Comparison of ENCODE assay signal across 1 cellular context in the genomic region with DNA sequence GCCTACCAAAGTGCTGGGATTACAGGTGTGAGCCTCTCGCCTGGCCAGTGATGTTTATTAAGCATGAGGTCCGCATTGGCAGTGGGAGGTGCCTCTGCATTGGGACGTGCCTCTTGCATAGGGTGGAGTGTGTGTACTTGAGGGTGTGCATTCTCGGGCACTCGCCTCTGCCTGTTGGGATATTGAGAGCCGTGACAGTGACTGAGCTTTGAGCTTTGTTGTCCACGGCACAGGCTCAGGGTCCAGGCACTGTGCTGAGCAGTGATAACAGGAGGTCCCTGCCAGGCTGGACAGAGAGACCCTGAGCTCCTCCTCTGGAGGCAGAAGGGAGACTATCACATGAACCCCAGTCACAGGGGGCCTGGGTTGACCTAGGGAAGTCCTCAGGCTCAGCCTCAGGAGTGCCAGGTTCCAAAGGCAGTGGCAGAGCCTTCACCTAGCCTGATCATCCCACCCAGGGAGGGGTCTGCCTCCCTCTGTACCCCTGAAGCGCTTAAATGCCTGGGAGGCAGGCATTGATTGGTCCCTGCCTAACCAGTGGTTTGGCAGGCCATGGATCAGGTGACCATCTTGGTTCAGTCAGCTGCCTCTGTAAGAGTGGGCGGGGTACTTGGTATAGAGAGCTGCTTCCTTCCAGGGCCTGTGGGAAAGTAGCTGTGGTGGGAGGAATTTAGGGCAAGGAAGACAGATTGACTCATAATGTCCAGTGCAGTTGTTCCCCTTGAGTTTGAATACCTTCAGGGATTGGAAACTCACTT.
TF ChIP-seq lines count a peak whose summit lies in the region.

No MANE protein-coding gene starts in this region.

TF ChIP-seq in GM23338, 12 proteins besides CTCF, POLR2A, EP300 and RAD21 (continued from another document):
- TF ChIP-seq ZNF462 (CRISPR knock-in tag; IDR thresholded peaks at IDR 0.05) (no peak), NANOG (IDR thresholded peaks at IDR 0.05; ENCODE audit: borderline replicate concordance) (no peak), CREB1 (CRISPR knock-in tag; IDR thresholded peaks at IDR 0.05; ENCODE audit: low read depth) (no peak), ZNF114 (CRISPR knock-in tag; IDR thresholded peaks at IDR 0.05) (no peak), STAT1 (IDR thresholded peaks at IDR 0.05; ENCODE audit: unreplicated experiment) (no peak), JUNB (IDR thresholded peaks at IDR 0.05; ENCODE audit: unreplicated experiment) (no peak)
- TF ChIP-seq, protein P1, sequence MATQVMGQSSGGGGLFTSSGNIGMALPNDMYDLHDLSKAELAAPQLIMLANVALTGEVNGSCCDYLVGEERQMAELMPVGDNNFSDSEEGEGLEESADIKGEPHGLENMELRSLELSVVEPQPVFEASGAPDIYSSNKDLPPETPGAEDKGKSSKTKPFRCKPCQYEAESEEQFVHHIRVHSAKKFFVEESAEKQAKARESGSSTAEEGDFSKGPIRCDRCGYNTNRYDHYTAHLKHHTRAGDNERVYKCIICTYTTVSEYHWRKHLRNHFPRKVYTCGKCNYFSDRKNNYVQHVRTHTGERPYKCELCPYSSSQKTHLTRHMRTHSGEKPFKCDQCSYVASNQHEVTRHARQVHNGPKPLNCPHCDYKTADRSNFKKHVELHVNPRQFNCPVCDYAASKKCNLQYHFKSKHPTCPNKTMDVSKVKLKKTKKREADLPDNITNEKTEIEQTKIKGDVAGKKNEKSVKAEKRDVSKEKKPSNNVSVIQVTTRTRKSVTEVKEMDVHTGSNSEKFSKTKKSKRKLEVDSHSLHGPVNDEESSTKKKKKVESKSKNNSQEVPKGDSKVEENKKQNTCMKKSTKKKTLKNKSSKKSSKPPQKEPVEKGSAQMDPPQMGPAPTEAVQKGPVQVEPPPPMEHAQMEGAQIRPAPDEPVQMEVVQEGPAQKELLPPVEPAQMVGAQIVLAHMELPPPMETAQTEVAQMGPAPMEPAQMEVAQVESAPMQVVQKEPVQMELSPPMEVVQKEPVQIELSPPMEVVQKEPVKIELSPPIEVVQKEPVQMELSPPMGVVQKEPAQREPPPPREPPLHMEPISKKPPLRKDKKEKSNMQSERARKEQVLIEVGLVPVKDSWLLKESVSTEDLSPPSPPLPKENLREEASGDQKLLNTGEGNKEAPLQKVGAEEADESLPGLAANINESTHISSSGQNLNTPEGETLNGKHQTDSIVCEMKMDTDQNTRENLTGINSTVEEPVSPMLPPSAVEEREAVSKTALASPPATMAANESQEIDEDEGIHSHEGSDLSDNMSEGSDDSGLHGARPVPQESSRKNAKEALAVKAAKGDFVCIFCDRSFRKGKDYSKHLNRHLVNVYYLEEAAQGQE (IDR thresholded peaks at IDR 0.05; ENCODE audit: unreplicated experiment), result no peak
